Comparison of ENCODE assay signal across 10 cellular contexts in the genomic region with DNA sequence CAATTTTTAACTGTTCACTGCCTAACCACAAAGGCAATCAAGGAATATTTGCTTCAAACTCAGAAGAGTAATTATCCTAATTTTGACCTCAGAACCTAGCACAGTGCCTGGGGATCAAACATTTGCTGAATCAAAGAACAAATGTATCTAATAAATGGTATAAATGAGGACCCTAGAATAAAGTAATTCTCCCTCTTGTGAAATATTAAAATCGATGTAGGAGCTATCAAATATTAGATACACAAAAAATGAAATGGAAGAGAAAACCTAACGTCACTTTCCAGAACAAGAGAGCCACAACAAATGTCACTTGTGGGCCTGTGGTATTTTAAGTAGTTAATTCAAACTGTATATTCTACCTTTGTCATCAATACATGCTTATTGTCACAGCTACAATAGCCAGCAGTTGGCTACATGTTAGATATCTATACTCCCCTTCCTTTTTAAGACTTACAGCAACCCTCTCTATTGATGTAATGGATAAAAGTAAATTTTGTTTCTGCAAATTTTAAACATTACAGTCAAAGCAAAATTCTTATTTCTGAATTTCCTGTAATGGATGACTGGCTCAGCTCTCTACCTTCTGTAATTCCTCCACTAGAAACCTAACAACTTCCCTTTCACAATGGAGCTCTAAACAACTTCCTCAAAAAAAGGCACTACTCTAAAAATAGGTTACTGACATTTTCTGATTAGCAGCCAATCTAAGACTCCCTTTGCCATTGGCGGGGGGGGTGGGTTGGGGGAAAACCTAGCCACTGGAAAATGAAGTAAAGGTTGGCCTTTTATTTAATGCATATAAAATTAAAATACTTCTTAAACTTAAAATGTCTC. TPM values are rescaled to one million over a fixed set of nuclear protein-coding genes. Genes with fewer than 3 reads are reported as not detected.
DNase-seq lines count a peak whose midpoint lies in the region; ATAC-seq, FAIRE-seq and TF ChIP-seq lines count a peak whose summit lies in the region.
"Had no signal": no experiment of that assay in that cellular context is flagged by ENCODE, and none has a peak within 500 bp of the region (broad histone marks: within the 10 kb centered on the region; RNA-seq: fewer than 3 reads in every experiment).

No MANE protein-coding gene starts in this region.

- no peaks in the 10 kb centered on the region for H3K27me3 Mint-ChIP-seq in progenitor cell of endocrine pancreas

- no peak for TF ChIP-seq CTCF in progenitor cell of endocrine pancreas (IDR thresholded peaks at IDR 0.05; ENCODE audit: unreplicated experiment)

- FAIRE-seq in GM12892 (lab: Jason Lieb, UNC), result no peak

- H3K4me3 Mint-ChIP-seq in progenitor cell of endocrine pancreas (ENCODE audit: low read depth), result no peak overlapping the region

- peak overlapping the region; percentile 82 for H3K27ac Mint-ChIP-seq in progenitor cell of endocrine pancreas

- peaks cover 21% of the 10 kb centered on the region for H3K36me3 Mint-ChIP-seq in progenitor cell of endocrine pancreas (ENCODE audit: insufficient read depth)

- peaks cover 44% of the 10 kb centered on the region for H3K4me1 Mint-ChIP-seq in progenitor cell of endocrine pancreas (ENCODE audit: low read depth)

- ATAC-seq in HG03457 (IDR thresholded peaks at IDR 0.05; ENCODE audit: unreplicated experiment) (no peak), GM21717 (IDR thresholded peaks at IDR 0.05; ENCODE audit: unreplicated experiment) (no peak)

- peak; percentile 15 for DNase-seq in GM12892 (ENCODE audit: insufficient read length)
- DNase-seq in NOMO-1 treated with dmso at 0.1 percent for 144 hours (lab: John Stamatoyannopoulos, UW; ENCODE audit: unreplicated experiment), result peak; percentile 82
- peak; percentile 15 to 56 for DNase-seq in dermis microvascular lymphatic vessel endothelial cell (ENCODE audit: low read depth in 2 of 2)
- no peak for DNase-seq in progenitor cell of endocrine pancreas (ENCODE audit: low spot score, unreplicated experiment)
- no peak for DNase-seq in NCI-H2081 treated with DMSO at 0.1 percent for 48 hours (lab: John Stamatoyannopoulos, UW)
- DNase-seq: activated T-cell treated with anti-CD3 and anti-CD28 coated beads, Interleukin-2, amount 50 U/mL, for 1 hour; cortex of kidney; NCI-H1105 had no signal

- H3K9me3 Mint-ChIP-seq in progenitor cell of endocrine pancreas (ENCODE audit: low read depth), result no peaks in the 10 kb centered on the region

- no peak for TF ChIP-seq POLR2A in GM12892 (IDR thresholded peaks at IDR 0.05; ENCODE audit: low read depth, low read length)

RNA-seq across cellular contexts. Expression of a gene that starts 37.6 kb away (rescaled TPM):
- polyA plus RNA-seq in GM12892 (2012; ENCODE audit: missing spikeins), result 33.6 TPM
- total RNA-seq in dermis microvascular lymphatic vessel endothelial cell (58.5 and 79.9 TPM in 2 replicates), progenitor cell of endocrine pancreas (244 and 249 TPM in 2 replicates)

Comparison
In these comparisons a context has a peak if more than half of its experiments do, and no peak if none do; other contexts are left out.
1. DNase-seq: peak in GM12892 (single experiment), NOMO-1 treated with dmso at 0.1 percent for 144 hours (single experiment) and dermis microvascular lymphatic vessel endothelial cell (2 of 2); none in progenitor cell of endocrine pancreas (single experiment) and NCI-H2081 treated with DMSO at 0.1 percent for 48 hours (single experiment).